8 cellular contexts compared by ENCODE assay signal in the genomic region with DNA sequence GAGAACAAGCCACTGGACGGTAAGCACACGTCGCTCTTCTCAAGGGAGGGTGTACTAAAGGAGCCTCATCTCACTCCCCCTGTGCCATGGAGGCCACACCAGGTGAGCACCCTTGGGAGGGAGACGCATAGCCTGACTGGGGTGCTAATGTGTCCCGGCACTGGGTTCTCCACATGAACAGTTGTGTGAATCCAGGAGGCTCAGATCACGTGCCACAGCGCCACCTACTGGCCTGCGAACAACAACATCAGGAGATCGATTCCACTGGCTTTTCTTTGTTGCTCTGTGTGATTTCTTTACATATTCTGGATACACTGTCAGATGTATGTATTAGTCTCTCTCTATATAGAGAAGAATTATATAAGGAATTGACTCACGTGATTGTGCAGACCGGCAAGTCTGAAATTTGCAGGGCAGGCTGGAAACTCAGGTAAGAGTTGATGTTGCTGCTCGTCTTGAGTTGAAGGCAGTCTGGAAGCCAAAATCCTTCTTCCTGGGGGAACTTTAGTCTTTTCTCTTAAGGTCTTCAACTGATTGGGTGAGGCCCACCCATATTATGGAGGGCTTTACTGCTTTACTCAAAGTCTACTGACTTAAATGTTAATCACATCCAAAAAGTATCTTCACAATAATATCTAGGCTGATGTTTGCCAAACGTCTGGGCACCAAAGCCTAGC. TPM values are rescaled to one million over a fixed set of nuclear protein-coding genes. Genes with fewer than 3 reads are reported as not detected.
DNase-seq lines count a peak whose midpoint lies in the region; ATAC-seq and TF ChIP-seq lines count a peak whose summit lies in the region.
"Not testable (repeated sequence)": the region's sequence is repeated elsewhere in the genome, so short reads cannot be mapped to it uniquely, and the experiment has no call there.

No MANE protein-coding gene starts in this region.

- not testable (repeated sequence) for H3K4me1 ChIP-seq in breast epithelium, upper lobe of left lung

- intact Hi-C loops in breast epithelium (cut with DNase I; ENCODE audit: low total_unique reads) = not testable (repeated sequence)

- H3K36me3 ChIP-seq in breast epithelium, upper lobe of left lung: not testable (repeated sequence)

- not testable (repeated sequence) for H3K4me3 ChIP-seq in breast epithelium; retinal pigment epithelial cell (ENCODE audit: low read length); upper lobe of left lung

- TF ChIP-seq POLR2A in breast epithelium (IDR thresholded peaks at IDR 0.05); upper lobe of left lung (IDR thresholded peaks at IDR 0.05): not testable (repeated sequence)

- not testable (repeated sequence) for H3K9me3 ChIP-seq in breast epithelium, upper lobe of left lung

- peak; percentile 58 for TF ChIP-seq CTCF in GM10266 (IDR thresholded peaks at IDR 0.05; ENCODE audit: control insufficient read depth, insufficient read depth, low read depth, missing control alignments)
- peak; percentile 41 to 77 (median 60) for TF ChIP-seq CTCF in breast epithelium (IDR thresholded peaks at IDR 0.05)
- TF ChIP-seq CTCF in retinal pigment epithelial cell (conservative IDR thresholded peaks at IDR 0.05; ENCODE audit: low read depth, low read length) = peak; percentile 60
- TF ChIP-seq CTCF in upper lobe of left lung (IDR thresholded peaks at IDR 0.05) = peak; percentile 52 to 77 (median 72)

- ATAC-seq in HG02938 (IDR thresholded peaks at IDR 0.05; ENCODE audit: unreplicated experiment) = peak; percentile 66
- peak; percentile 51 to 70 for ATAC-seq in activated CD4-positive, CD25-positive, alpha-beta regulatory T cell treated with anti-CD3 and anti-CD28 coated beads, Interleukin-2, amount 50 U/mL, for 24 hours
- peak; percentile 29 to 80 for ATAC-seq in upper lobe of left lung (ENCODE audit: low FRiP score in 2 of 2)

- H3K27me3 ChIP-seq in breast epithelium, upper lobe of left lung: not testable (repeated sequence)

- H3K27ac ChIP-seq in breast epithelium, upper lobe of left lung: not testable (repeated sequence)

- TF ChIP-seq EP300 in upper lobe of left lung (IDR thresholded peaks at IDR 0.05) = not testable (repeated sequence)

- DNase-seq in GM10266 (ENCODE audit: extremely low spot score) (peak; percentile 40), NCI-H510A treated with DMSO at 0.1 percent for 48 hours (lab: John Stamatoyannopoulos, UW) (peak; percentile 18), hippocampal formation (lab: John Stamatoyannopoulos, UW) (peak; percentile 16 to 24), upper lobe of left lung (peak in 1 of 2 donors; percentile 66)
- DNase-seq in breast epithelium (ENCODE audit: low spot score in 2 of 2); retinal pigment epithelial cell (ENCODE audit: low read depth): not testable (repeated sequence)

- WGBS in upper lobe of left lung, 2 donors = 33 to 34% methylated on average over 13 of the region's 13 CpGs

RNA-seq across cellular contexts. Expression of gene CLEC18B, which starts 8.9 kb away (rescaled TPM):
- 1 to 10 TPM in 1 of 3 donors, under 1 TPM in 1, not detected in 1; 0.16 to 1.6 TPM for total RNA-seq in breast epithelium
- 1 to 10 TPM in 3 of 6 donors, under 1 TPM in 1, not detected in 2; 0.86 to 5.2 (median 1.5) TPM for total RNA-seq in upper lobe of left lung

RNA-seq across cellular contexts. Expression of gene NPIPB15, which starts 54.1 kb away (rescaled TPM):
- 10 to 100 TPM in 1 of 3 donors, 1 to 10 TPM in 1, not detected in 1; 2.4 to 14.0 TPM for total RNA-seq in breast epithelium
- 10 to 100 TPM in 2 of 6 donors, 1 to 10 TPM in 1, under 1 TPM in 1, not detected in 2; 0.46 to 30.4 (median 11.3) TPM for total RNA-seq in upper lobe of left lung
